In the genomic region with DNA sequence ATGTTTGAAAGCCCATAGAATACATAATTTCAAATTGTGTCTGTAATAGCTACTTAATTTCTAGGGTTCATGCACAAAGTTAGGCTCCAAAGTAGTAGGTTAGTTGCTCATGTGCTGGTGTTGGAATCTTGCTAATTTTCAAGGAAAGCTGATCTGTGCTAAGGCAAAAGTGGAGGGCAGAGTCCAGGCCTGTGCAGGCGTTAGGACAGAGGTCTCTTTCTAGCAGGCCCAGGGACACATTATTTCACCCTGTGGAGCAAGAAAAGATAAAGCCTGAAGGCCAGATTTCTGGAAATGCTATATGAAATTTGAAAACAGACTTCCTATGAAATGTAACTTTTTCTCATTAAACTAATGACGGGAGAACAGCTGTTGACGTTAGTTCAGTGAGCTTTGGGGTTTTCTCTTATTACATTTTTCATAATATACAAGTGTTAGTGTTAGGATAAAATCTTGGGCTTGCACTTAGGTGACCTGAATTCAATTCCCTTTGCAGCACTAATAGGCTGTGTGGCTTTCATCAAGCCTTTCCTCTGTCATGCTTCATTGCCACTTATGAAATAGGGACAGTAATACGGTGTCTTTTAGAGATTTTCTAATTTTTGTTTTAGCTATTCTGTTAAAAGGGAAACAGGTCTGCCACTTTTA, we compare ENCODE assay signal across 2 cellular contexts.
TF ChIP-seq lines count a peak whose summit lies in the region.

No MANE protein-coding gene starts in this region.

TF ChIP-seq in SK-N-SH, 30 proteins besides CTCF, POLR2A, EP300 and RAD21 (continued from another document):
- TF ChIP-seq RXRA (IDR thresholded peaks at IDR 0.05; ENCODE audit: borderline replicate concordance, low read depth) (no peak), FOXJ3 (CRISPR knock-in tag; IDR thresholded peaks at IDR 0.05) (peak; percentile 80; the same call in 1 of the 2 replicates), GABPA (IDR thresholded peaks at IDR 0.05; ENCODE audit: low read depth) (no peak), RFX5 (IDR thresholded peaks at IDR 0.05; ENCODE audit: low read length) (no peak), ELF1 (IDR thresholded peaks at IDR 0.05) (no peak), YY1 (IDR thresholded peaks at IDR 0.05; ENCODE audit: low read depth) (no peak), CHD2 (IDR thresholded peaks at IDR 0.05; ENCODE audit: low read length, partially characterized antibody) (peak; percentile 56), POLR2AphosphoS5 (IDR thresholded peaks at IDR 0.05; ENCODE audit: low read depth, low read length) (0 out of 2 replicates have a peak, but pooled peaks have one; percentile 18), GATA2 (CRISPR knock-in tag; IDR thresholded peaks at IDR 0.05) (peak; percentile 86), RCOR1 (IDR thresholded peaks at IDR 0.05; ENCODE audit: low read length) (peak; percentile 28), NFIC (IDR thresholded peaks at IDR 0.05; ENCODE audit: borderline replicate concordance) (no peak), SMC3 (IDR thresholded peaks at IDR 0.05; ENCODE audit: low read depth, low read length) (no peak)
- TF ChIP-seq, protein P1, sequence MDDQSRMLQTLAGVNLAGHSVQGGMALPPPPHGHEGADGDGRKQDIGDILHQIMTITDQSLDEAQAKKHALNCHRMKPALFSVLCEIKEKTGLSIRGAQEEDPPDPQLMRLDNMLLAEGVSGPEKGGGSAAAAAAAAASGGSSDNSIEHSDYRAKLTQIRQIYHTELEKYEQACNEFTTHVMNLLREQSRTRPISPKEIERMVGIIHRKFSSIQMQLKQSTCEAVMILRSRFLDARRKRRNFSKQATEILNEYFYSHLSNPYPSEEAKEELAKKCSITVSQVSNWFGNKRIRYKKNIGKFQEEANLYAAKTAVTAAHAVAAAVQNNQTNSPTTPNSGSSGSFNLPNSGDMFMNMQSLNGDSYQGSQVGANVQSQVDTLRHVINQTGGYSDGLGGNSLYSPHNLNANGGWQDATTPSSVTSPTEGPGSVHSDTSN (IDR thresholded peaks at IDR 0.05): no peak
- TF ChIP-seq, protein P2, sequence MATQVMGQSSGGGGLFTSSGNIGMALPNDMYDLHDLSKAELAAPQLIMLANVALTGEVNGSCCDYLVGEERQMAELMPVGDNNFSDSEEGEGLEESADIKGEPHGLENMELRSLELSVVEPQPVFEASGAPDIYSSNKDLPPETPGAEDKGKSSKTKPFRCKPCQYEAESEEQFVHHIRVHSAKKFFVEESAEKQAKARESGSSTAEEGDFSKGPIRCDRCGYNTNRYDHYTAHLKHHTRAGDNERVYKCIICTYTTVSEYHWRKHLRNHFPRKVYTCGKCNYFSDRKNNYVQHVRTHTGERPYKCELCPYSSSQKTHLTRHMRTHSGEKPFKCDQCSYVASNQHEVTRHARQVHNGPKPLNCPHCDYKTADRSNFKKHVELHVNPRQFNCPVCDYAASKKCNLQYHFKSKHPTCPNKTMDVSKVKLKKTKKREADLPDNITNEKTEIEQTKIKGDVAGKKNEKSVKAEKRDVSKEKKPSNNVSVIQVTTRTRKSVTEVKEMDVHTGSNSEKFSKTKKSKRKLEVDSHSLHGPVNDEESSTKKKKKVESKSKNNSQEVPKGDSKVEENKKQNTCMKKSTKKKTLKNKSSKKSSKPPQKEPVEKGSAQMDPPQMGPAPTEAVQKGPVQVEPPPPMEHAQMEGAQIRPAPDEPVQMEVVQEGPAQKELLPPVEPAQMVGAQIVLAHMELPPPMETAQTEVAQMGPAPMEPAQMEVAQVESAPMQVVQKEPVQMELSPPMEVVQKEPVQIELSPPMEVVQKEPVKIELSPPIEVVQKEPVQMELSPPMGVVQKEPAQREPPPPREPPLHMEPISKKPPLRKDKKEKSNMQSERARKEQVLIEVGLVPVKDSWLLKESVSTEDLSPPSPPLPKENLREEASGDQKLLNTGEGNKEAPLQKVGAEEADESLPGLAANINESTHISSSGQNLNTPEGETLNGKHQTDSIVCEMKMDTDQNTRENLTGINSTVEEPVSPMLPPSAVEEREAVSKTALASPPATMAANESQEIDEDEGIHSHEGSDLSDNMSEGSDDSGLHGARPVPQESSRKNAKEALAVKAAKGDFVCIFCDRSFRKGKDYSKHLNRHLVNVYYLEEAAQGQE (IDR thresholded peaks at IDR 0.05; ENCODE audit: low read depth, low read length): no peak

TF ChIP-seq in SK-N-SH treated with all-trans-retinoic acid at 6 μM for 48 hours, 23 proteins besides CTCF, POLR2A, EP300 and RAD21 (continued from another document):
- TF ChIP-seq, protein P3, sequence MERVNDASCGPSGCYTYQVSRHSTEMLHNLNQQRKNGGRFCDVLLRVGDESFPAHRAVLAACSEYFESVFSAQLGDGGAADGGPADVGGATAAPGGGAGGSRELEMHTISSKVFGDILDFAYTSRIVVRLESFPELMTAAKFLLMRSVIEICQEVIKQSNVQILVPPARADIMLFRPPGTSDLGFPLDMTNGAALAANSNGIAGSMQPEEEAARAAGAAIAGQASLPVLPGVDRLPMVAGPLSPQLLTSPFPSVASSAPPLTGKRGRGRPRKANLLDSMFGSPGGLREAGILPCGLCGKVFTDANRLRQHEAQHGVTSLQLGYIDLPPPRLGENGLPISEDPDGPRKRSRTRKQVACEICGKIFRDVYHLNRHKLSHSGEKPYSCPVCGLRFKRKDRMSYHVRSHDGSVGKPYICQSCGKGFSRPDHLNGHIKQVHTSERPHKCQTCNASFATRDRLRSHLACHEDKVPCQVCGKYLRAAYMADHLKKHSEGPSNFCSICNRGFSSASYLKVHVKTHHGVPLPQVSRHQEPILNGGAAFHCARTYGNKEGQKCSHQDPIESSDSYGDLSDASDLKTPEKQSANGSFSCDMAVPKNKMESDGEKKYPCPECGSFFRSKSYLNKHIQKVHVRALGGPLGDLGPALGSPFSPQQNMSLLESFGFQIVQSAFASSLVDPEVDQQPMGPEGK (CRISPR knock-in tag; IDR thresholded peaks at IDR 0.05; ENCODE audit: borderline replicate concordance): no peak
- no peak for TF ChIP-seq ARNTL (CRISPR knock-in tag; IDR thresholded peaks at IDR 0.05; ENCODE audit: borderline replicate concordance, low read depth)
- TF ChIP-seq, protein P4, sequence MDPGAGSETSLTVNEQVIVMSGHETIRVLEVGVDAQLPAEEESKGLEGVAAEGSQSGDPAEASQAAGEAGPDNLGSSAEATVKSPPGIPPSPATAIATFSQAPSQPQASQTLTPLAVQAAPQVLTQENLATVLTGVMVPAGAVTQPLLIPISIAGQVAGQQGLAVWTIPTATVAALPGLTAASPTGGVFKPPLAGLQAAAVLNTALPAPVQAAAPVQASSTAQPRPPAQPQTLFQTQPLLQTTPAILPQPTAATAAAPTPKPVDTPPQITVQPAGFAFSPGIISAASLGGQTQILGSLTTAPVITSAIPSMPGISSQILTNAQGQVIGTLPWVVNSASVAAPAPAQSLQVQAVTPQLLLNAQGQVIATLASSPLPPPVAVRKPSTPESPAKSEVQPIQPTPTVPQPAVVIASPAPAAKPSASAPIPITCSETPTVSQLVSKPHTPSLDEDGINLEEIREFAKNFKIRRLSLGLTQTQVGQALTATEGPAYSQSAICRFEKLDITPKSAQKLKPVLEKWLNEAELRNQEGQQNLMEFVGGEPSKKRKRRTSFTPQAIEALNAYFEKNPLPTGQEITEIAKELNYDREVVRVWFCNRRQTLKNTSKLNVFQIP (CRISPR knock-in tag; IDR thresholded peaks at IDR 0.05; ENCODE audit: borderline replicate concordance, low read depth): no peak
- no peak for TF ChIP-seq ZC3H10 (CRISPR knock-in tag; IDR thresholded peaks at IDR 0.05)
- TF ChIP-seq, protein P5, sequence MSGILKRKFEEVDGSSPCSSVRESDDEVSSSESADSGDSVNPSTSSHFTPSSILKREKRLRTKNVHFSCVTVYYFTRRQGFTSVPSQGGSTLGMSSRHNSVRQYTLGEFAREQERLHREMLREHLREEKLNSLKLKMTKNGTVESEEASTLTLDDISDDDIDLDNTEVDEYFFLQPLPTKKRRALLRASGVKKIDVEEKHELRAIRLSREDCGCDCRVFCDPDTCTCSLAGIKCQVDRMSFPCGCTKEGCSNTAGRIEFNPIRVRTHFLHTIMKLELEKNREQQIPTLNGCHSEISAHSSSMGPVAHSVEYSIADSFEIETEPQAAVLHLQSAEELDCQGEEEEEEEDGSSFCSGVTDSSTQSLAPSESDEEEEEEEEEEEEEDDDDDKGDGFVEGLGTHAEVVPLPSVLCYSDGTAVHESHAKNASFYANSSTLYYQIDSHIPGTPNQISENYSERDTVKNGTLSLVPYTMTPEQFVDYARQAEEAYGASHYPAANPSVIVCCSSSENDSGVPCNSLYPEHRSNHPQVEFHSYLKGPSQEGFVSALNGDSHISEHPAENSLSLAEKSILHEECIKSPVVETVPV (CRISPR knock-in tag; IDR thresholded peaks at IDR 0.05): no peak
- TF ChIP-seq TCF4 (CRISPR knock-in tag; IDR thresholded peaks at IDR 0.05; ENCODE audit: borderline replicate concordance): no peak
- no peak for TF ChIP-seq BACH2 (CRISPR knock-in tag; IDR thresholded peaks at IDR 0.05; ENCODE audit: borderline replicate concordance)
- TF ChIP-seq, protein P6, sequence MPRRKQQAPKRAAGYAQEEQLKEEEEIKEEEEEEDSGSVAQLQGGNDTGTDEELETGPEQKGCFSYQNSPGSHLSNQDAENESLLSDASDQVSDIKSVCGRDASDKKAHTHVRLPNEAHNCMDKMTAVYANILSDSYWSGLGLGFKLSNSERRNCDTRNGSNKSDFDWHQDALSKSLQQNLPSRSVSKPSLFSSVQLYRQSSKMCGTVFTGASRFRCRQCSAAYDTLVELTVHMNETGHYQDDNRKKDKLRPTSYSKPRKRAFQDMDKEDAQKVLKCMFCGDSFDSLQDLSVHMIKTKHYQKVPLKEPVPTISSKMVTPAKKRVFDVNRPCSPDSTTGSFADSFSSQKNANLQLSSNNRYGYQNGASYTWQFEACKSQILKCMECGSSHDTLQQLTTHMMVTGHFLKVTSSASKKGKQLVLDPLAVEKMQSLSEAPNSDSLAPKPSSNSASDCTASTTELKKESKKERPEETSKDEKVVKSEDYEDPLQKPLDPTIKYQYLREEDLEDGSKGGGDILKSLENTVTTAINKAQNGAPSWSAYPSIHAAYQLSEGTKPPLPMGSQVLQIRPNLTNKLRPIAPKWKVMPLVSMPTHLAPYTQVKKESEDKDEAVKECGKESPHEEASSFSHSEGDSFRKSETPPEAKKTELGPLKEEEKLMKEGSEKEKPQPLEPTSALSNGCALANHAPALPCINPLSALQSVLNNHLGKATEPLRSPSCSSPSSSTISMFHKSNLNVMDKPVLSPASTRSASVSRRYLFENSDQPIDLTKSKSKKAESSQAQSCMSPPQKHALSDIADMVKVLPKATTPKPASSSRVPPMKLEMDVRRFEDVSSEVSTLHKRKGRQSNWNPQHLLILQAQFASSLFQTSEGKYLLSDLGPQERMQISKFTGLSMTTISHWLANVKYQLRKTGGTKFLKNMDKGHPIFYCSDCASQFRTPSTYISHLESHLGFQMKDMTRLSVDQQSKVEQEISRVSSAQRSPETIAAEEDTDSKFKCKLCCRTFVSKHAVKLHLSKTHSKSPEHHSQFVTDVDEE (CRISPR knock-in tag; IDR thresholded peaks at IDR 0.05): no peak
- TF ChIP-seq ZNF8 (CRISPR knock-in tag; IDR thresholded peaks at IDR 0.05): no peak
- TF ChIP-seq RARB (CRISPR knock-in tag; IDR thresholded peaks at IDR 0.05): no peak
- TF ChIP-seq CSDC2 (CRISPR knock-in tag; IDR thresholded peaks at IDR 0.05): no peak
- TF ChIP-seq, protein P7, sequence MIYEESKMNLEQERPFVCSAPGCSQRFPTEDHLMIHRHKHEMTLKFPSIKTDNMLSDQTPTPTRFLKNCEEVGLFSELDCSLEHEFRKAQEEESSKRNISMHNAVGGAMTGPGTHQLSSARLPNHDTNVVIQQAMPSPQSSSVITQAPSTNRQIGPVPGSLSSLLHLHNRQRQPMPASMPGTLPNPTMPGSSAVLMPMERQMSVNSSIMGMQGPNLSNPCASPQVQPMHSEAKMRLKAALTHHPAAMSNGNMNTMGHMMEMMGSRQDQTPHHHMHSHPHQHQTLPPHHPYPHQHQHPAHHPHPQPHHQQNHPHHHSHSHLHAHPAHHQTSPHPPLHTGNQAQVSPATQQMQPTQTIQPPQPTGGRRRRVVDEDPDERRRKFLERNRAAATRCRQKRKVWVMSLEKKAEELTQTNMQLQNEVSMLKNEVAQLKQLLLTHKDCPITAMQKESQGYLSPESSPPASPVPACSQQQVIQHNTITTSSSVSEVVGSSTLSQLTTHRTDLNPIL (CRISPR knock-in tag; IDR thresholded peaks at IDR 0.05; ENCODE audit: low read depth): no peak
- no peak for TF ChIP-seq PPARA (CRISPR knock-in tag; IDR thresholded peaks at IDR 0.05; ENCODE audit: borderline replicate concordance)
- TF ChIP-seq ZFP30 (CRISPR knock-in tag; IDR thresholded peaks at IDR 0.05): no peak
- no peak for TF ChIP-seq ZNF565 (CRISPR knock-in tag; conservative IDR thresholded peaks at IDR 0.05; ENCODE audit: low read depth)
- no peak for TF ChIP-seq SNAI2 (CRISPR knock-in tag; IDR thresholded peaks at IDR 0.05)
- no peak for TF ChIP-seq ESRRG (CRISPR knock-in tag; IDR thresholded peaks at IDR 0.05)
